ENCODE assay signal across 14 cellular contexts in the genomic region with DNA sequence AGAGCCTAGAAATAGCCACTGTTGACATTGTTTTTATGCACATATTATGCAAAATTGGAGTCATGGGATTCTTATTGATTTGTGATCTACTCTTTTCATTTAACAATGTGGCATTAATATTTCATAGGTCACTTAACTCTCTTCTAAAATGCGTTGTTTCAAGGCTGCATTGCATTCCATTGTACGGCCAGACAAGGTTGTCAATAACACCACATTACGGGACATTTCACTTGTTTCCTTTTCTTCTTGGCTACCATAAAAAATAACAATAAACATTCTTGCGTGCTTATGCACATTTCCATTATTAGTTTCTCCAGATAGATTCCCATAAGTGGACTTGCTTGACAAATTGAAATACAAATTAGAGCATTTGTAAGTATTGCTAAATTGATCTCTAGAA.
A peak's percentile ranks its signal among the peaks of the same experiment; 100 is the strongest.
DNase-seq lines count a peak whose midpoint lies in the region; ATAC-seq and TF ChIP-seq lines count a peak whose summit lies in the region.
"Had no signal": no experiment of that assay in that cellular context is flagged by ENCODE, and none has a peak within 500 bp of the region (broad histone marks: within the 10 kb centered on the region; RNA-seq: fewer than 3 reads in every experiment).

No MANE protein-coding gene starts in this region.

- POLR2A ChIA-PET in OCI-LY7 (lab: Charles Lee) = interaction anchor here (0.6 to 1.7 kb wide), 3 partner anchors 15 to 53 kb away, joined by 3 to 4 read pairs (median 3); no protein-coding TSS in a partner anchor

- H3K27ac Mint-ChIP-seq in nephron = peak overlapping the region; percentile 87 to 89 (median 88)
- H3K27ac Mint-ChIP-seq: CD4-positive, CD25-positive, alpha-beta regulatory T cell; CD8-positive, alpha-beta T cell; GM23338 had no signal

- ATAC-seq in HG03025 (IDR thresholded peaks at IDR 0.05; ENCODE audit: low FRiP score, unreplicated experiment) = no peak
- ATAC-seq: CD8-positive, alpha-beta T cell had no signal

- H3K4me2 ChIP-seq in OCI-LY7 (ENCODE audit: low read length) = peak overlapping the region; percentile 92; the same call in 1 of the 2 replicates
- H3K4me2 ChIP-seq: GM23338 had no signal

- intact Hi-C loops in OCI-LY7 (cut with micrococcal nuclease; ENCODE audit: unreplicated experiment) = no loop called here

- no peaks in the 10 kb centered on the region for H3K9me2 ChIP-seq in OCI-LY7 (ENCODE audit: insufficient read depth, low read length)

- H4K20me1 ChIP-seq in OCI-LY7 (ENCODE audit: insufficient read depth, low read length) = no peaks in the 10 kb centered on the region

- TF ChIP-seq CTCF in OCI-LY7 (conservative IDR thresholded peaks at IDR 0.05; ENCODE audit: low read length) = no peak
- TF ChIP-seq CTCF in nephron (IDR thresholded peaks at IDR 0.05; ENCODE audit: unreplicated experiment in 3 of 3) = no peak

- H3K27me3 Mint-ChIP-seq in nephron (ENCODE audit: low read depth) = no peaks in the 10 kb centered on the region

- CTCF ChIA-PET in OCI-LY7 (lab: Charles Lee; ENCODE audit: unreplicated experiment) = no interaction called here

- H3K4me1 Mint-ChIP-seq in nephron = peaks cover 56% of the 10 kb centered on the region

- no peak overlapping the region for H3K4me3 ChIP-seq in OCI-LY7 (ENCODE audit: low read depth, low read length, poor library complexity, severe bottlenecking)
- H3K4me3 ChIP-seq: GM23338 had no signal

- BruUV-seq in OCI-LY7 (replicated peaks; lab: Mats Ljungman, UMichigan) = no TSS peak

- H3K27ac ChIP-seq in OCI-LY7 (ENCODE audit: low read depth, low read length, poor library complexity, severe bottlenecking) = no peak overlapping the region

- peaks cover 7% of the 10 kb centered on the region; the same call in 1 of the 2 replicates for H3K36me3 ChIP-seq in OCI-LY7 (ENCODE audit: insufficient read depth, low read length)

- no peaks in the 10 kb centered on the region for H3K9me3 Mint-ChIP-seq in nephron
- H3K9me3 Mint-ChIP-seq: GM23338 had no signal

- DNase-seq in OCI-LY7 (ENCODE audit: low spot score) (no peak), dermis blood vessel endothelial cell (peak; percentile 76), NCI-H526 (lab: John Stamatoyannopoulos, UW) (no peak), CD1c-positive myeloid dendritic cell (ENCODE audit: extremely low spot score) (no peak)
- DNase-seq: C1 segment of cervical spinal cord; Caco-2; CD4-positive, CD25-positive, alpha-beta regulatory T cell; CD8-positive, alpha-beta T cell; DMS153; DND-41; HCEC 1CT had no signal

- no peak overlapping the region for H3K4me3 Mint-ChIP-seq in nephron
- H3K4me3 Mint-ChIP-seq: CD4-positive, CD25-positive, alpha-beta regulatory T cell; CD8-positive, alpha-beta T cell; GM23338 had no signal

- H3K4me1 ChIP-seq in OCI-LY7 (ENCODE audit: insufficient read depth, low read length, poor library complexity, severe bottlenecking) = peaks cover 50% of the 10 kb centered on the region
- H3K4me1 ChIP-seq: Caco-2 had no signal

- no peaks in the 10 kb centered on the region for H3K36me3 Mint-ChIP-seq in nephron (ENCODE audit: low read depth)
- H3K36me3 Mint-ChIP-seq: CD4-positive, CD25-positive, alpha-beta regulatory T cell; CD8-positive, alpha-beta T cell had no signal

- peaks cover 9% of the 10 kb centered on the region; the same call in 1 of the 2 replicates for H3K9me3 ChIP-seq in OCI-LY7 (ENCODE audit: low read length)
- H3K9me3 ChIP-seq: Caco-2 had no signal

- H2AFZ ChIP-seq in OCI-LY7 (ENCODE audit: low read length) = no peak overlapping the region
- H2AFZ ChIP-seq: GM23338 had no signal

- no peaks in the 10 kb centered on the region; the same call in 1 of the 2 replicates for H3K79me2 ChIP-seq in OCI-LY7 (ENCODE audit: insufficient read depth, low read depth, low read length)
